Comparison of ENCODE assay signal across 17 cellular contexts in genomic region chr14:91288876-91289275, GRCh38. TPM values are rescaled to one million over a fixed set of nuclear protein-coding genes. Genes with fewer than 3 reads are reported as not detected.
DNase-seq lines count a peak whose midpoint lies in the region; ATAC-seq and TF ChIP-seq lines count a peak whose summit lies in the region.
"Had no signal": no experiment of that assay in that cellular context is flagged by ENCODE, and none has a peak within 500 bp of the region (broad histone marks: within the 10 kb centered on the region; RNA-seq: fewer than 3 reads in every experiment).

No MANE protein-coding gene starts in this region.

- no peak overlapping the region for H3K4me3 Mint-ChIP-seq in activated T-cell treated with anti-CD3 and anti-CD28 coated beads, Interleukin-2, amount 50 U/mL, for 24 hours
- H3K4me3 Mint-ChIP-seq in activated T-cell treated with anti-CD3 and anti-CD28 coated beads, Interleukin-2, amount 50 U/mL, for 4 hours: no peak overlapping the region
- H3K4me3 Mint-ChIP-seq in stimulated activated naive B cell treated with anti-CD40 and anti-IgM and Interleukin-4, amounts not matched to agents 10 μg/mL and 1 μg/mL and 100 μg/mL, for 72 hours: no peak overlapping the region
- H3K4me3 Mint-ChIP-seq: CD4-positive, CD25-positive, alpha-beta regulatory T cell had no signal

- TF ChIP-seq CTCF in OCI-LY1 (IDR thresholded peaks at IDR 0.05; ENCODE audit: low read length): no peak
- no peak for TF ChIP-seq CTCF in lower lobe of right lung (IDR thresholded peaks at IDR 0.05)

- no peak overlapping the region for H2AFZ ChIP-seq in OCI-LY1 (ENCODE audit: low read length)

- H3K36me3 Mint-ChIP-seq in activated T-cell treated with anti-CD3 and anti-CD28 coated beads, Interleukin-2, amount 50 U/mL, for 24 hours (ENCODE audit: low read depth): peaks cover 97% of the 10 kb centered on the region
- H3K36me3 Mint-ChIP-seq in activated T-cell treated with anti-CD3 and anti-CD28 coated beads, Interleukin-2, amount 50 U/mL, for 4 hours (ENCODE audit: insufficient read depth): peaks cover 49% of the 10 kb centered on the region
- peaks cover 48 to 73% of the 10 kb centered on the region in 2 donors for H3K36me3 Mint-ChIP-seq in stimulated activated naive B cell treated with anti-CD40 and anti-IgM and Interleukin-4, amounts not matched to agents 10 μg/mL and 1 μg/mL and 100 μg/mL, for 72 hours

- DNase-seq in activated T-cell treated with anti-CD3 and anti-CD28 coated beads, Interleukin-2, amount 50 U/mL, for 24 hours: no peak
- DNase-seq in activated T-cell treated with anti-CD3 and anti-CD28 coated beads, Interleukin-2, amount 50 U/mL, for 4 hours: no peak
- peak; percentile 41 for DNase-seq in lower lobe of right lung
- no peak for DNase-seq in stimulated activated naive B cell treated with anti-CD40 and anti-IgM and Interleukin-4, amounts not matched to agents 10 μg/mL and 1 μg/mL and 100 μg/mL, for 72 hours
- no peak for DNase-seq in SKM-1 (lab: John Stamatoyannopoulos, UW; ENCODE audit: unreplicated experiment)
- no peak for DNase-seq in activated CD4-positive, alpha-beta T cell treated with anti-CD3 and anti-CD28 coated beads, Interleukin-2, amount 50 U/mL, for 4 hours
- DNase-seq: CD4-positive, CD25-positive, alpha-beta regulatory T cell; DMS79; NCI-H1105; NCI-H146; NCI-H2029 treated with DMSO at 0.1 percent for 48 hours; NCI-H226; NCI-H510A treated with DMSO at 0.1 percent for 48 hours; NCI-H748 treated with DMSO at 0.1 percent for 48 hours had no signal

- no peak overlapping the region for H3K9ac ChIP-seq in OCI-LY1 (ENCODE audit: low read length)

- H3K27ac ChIP-seq in OCI-LY1 (ENCODE audit: low read depth, low read length, poor library complexity, severe bottlenecking): peak overlapping the region; percentile 70
- no peak overlapping the region for H3K27ac ChIP-seq in lower lobe of right lung

- ATAC-seq in activated T-cell treated with anti-CD3 and anti-CD28 coated beads, Interleukin-2, amount 50 U/mL, for 4 hours: no peak
- ATAC-seq in lower lobe of right lung: peak in 1 of 2 donors; percentile 20
- ATAC-seq in stimulated activated naive B cell treated with anti-CD40 and anti-IgM and Interleukin-4, amounts not matched to agents 10 μg/mL and 1 μg/mL and 100 μg/mL, for 72 hours (replicated peaks): no peak
- ATAC-seq: GM12878 had no signal

- no peaks in the 10 kb centered on the region for H3K9me3 ChIP-seq in OCI-LY1 (ENCODE audit: low read length)
- H3K9me3 ChIP-seq in lower lobe of right lung: no peaks in the 10 kb centered on the region

- no peaks in the 10 kb centered on the region for H3K9me2 ChIP-seq in OCI-LY1 (ENCODE audit: low read depth, low read length)

- no peaks in the 10 kb centered on the region for H3K9me3 Mint-ChIP-seq in activated T-cell treated with anti-CD3 and anti-CD28 coated beads, Interleukin-2, amount 50 U/mL, for 24 hours
- no peaks in the 10 kb centered on the region for H3K9me3 Mint-ChIP-seq in activated T-cell treated with anti-CD3 and anti-CD28 coated beads, Interleukin-2, amount 50 U/mL, for 4 hours
- no peaks in the 10 kb centered on the region for H3K9me3 Mint-ChIP-seq in stimulated activated naive B cell treated with anti-CD40 and anti-IgM and Interleukin-4, amounts not matched to agents 10 μg/mL and 1 μg/mL and 100 μg/mL, for 72 hours
- H3K9me3 Mint-ChIP-seq: IgD-negative memory B cell had no signal

- H3K27ac Mint-ChIP-seq in activated T-cell treated with anti-CD3 and anti-CD28 coated beads, Interleukin-2, amount 50 U/mL, for 24 hours: peak overlapping the region; percentile 74
- H3K27ac Mint-ChIP-seq in stimulated activated naive B cell treated with anti-CD40 and anti-IgM and Interleukin-4, amounts not matched to agents 10 μg/mL and 1 μg/mL and 100 μg/mL, for 72 hours: peak overlapping the region; percentile 77

- H3K27me3 ChIP-seq in OCI-LY1 (ENCODE audit: insufficient read depth, low read length) (no peaks in the 10 kb centered on the region), lower lobe of right lung (ENCODE audit: low read depth) (no peaks in the 10 kb centered on the region)

- H3K79me2 ChIP-seq in OCI-LY1 (ENCODE audit: insufficient read depth, low read length): no peaks in the 10 kb centered on the region

- H3K36me3 ChIP-seq in OCI-LY1 (ENCODE audit: insufficient read depth, low read length) (peaks cover 97% of the 10 kb centered on the region), lower lobe of right lung (peaks cover 70% of the 10 kb centered on the region)

- peaks cover 26% of the 10 kb centered on the region for H3K4me1 Mint-ChIP-seq in activated T-cell treated with anti-CD3 and anti-CD28 coated beads, Interleukin-2, amount 50 U/mL, for 24 hours (ENCODE audit: low read depth)
- peaks cover 15% of the 10 kb centered on the region for H3K4me1 Mint-ChIP-seq in activated T-cell treated with anti-CD3 and anti-CD28 coated beads, Interleukin-2, amount 50 U/mL, for 4 hours (ENCODE audit: low read depth)
- H3K4me1 Mint-ChIP-seq in stimulated activated naive B cell treated with anti-CD40 and anti-IgM and Interleukin-4, amounts not matched to agents 10 μg/mL and 1 μg/mL and 100 μg/mL, for 72 hours: peaks cover 19 to 30% of the 10 kb centered on the region in 2 donors

- 0 out of 2 replicates have a peak, but pooled peaks cover 3% of the 10 kb centered on the region for H3F3A ChIP-seq in OCI-LY1 (ENCODE audit: insufficient read depth, low read length)

- H3K4me1 ChIP-seq in OCI-LY1 (ENCODE audit: insufficient read depth, low read length, severe bottlenecking): peaks cover 36% of the 10 kb centered on the region
- H3K4me1 ChIP-seq in lower lobe of right lung: peaks cover 6% of the 10 kb centered on the region

- H3K4me3 ChIP-seq in OCI-LY1 (ENCODE audit: low read depth, low read length, poor library complexity, severe bottlenecking) (no peak overlapping the region), lower lobe of right lung (no peak overlapping the region)
- H3K4me3 ChIP-seq: GM12878 had no signal

- H3K4me2 ChIP-seq in OCI-LY1 (ENCODE audit: low read length): no peak overlapping the region

- H3K27me3 Mint-ChIP-seq in activated T-cell treated with anti-CD3 and anti-CD28 coated beads, Interleukin-2, amount 50 U/mL, for 24 hours: no peaks in the 10 kb centered on the region
- H3K27me3 Mint-ChIP-seq in activated T-cell treated with anti-CD3 and anti-CD28 coated beads, Interleukin-2, amount 50 U/mL, for 4 hours (ENCODE audit: low read depth): no peaks in the 10 kb centered on the region
- H3K27me3 Mint-ChIP-seq in stimulated activated naive B cell treated with anti-CD40 and anti-IgM and Interleukin-4, amounts not matched to agents 10 μg/mL and 1 μg/mL and 100 μg/mL, for 72 hours: no peaks in the 10 kb centered on the region
- H3K27me3 Mint-ChIP-seq: IgD-negative memory B cell had no signal

- intact Hi-C loops in lower lobe of right lung (cut with DNase I): loop anchor here (10.0 kb wide), 1 partner anchor 384 kb away; no protein-coding TSS in a partner anchor

- no peaks in the 10 kb centered on the region for H4K20me1 ChIP-seq in OCI-LY1 (ENCODE audit: insufficient read depth, low read length)

RNA-seq across cellular contexts. Expression of gene GPR68, which starts 44.4 kb away (rescaled TPM):
- 1 to 10 TPM; 4.1 to 6.1 (median 6.0) TPM for total RNA-seq in activated T-cell treated with anti-CD3 and anti-CD28 coated beads, Interleukin-2, amount 50 U/mL, for 4 hours
- 3.4 TPM for total RNA-seq in lower lobe of right lung
